Comparison of ENCODE assay signal across 18 cellular contexts in the genomic region with DNA sequence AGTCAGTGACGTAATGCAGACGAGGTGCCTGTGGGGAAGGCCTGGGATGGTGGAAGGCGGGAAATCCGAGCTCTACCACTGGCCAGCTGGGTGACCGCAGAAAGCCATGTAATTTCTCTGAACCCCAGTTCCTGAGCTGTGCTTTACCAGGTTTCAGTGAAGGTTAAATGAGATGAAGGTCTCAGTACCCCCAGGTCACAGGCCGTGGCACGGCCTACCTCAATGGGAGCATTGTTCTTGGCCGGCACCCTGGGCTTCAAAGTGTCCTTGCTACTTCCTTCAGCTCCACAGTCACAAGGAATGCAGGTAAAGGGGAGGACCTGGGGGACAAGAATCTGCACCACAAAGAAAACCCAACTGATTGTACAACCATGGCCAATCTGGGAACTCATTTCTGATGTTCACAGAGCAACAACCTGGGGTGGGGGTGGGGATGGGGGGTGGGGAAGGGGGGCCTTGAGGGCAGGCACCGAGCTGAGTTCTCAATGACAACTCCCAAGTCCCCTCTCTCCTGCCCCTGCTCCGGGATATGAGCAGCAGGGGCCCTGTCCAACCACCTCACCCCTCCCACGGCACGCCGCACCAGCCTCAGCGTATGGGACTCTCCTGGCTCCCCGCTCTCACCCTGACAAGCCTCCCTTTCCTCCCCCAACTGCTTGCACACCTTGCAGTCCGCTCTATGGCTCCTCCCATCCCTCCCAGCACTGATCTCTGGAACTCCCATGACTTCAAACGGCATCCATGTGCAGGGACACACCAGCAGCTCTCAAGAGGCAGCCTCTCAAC. TPM values are rescaled to one million over a fixed set of nuclear protein-coding genes. Genes with fewer than 3 reads are reported as not detected.
DNase-seq lines count a peak whose midpoint lies in the region; ATAC-seq and TF ChIP-seq lines count a peak whose summit lies in the region.
"Had no signal": no experiment of that assay in that cellular context is flagged by ENCODE, and none has a peak within 500 bp of the region (broad histone marks: within the 10 kb centered on the region; RNA-seq: fewer than 3 reads in every experiment).

No MANE protein-coding gene starts in this region.

- no peak overlapping the region for H3K4me3 ChIP-seq in hepatocyte
- no peak overlapping the region for H3K4me3 ChIP-seq in neutrophil (ENCODE audit: low read depth in 1 of 2, low read length in 1 of 2)
- H3K4me3 ChIP-seq: K562, left ventricle myocardium inferior, prostate gland, vagina had no signal

- no peak for TF ChIP-seq CTCF in hepatocyte (IDR thresholded peaks at IDR 0.05; ENCODE audit: poor library complexity)
- no peak for TF ChIP-seq CTCF in neutrophil (IDR thresholded peaks at IDR 0.05)
- no peak for TF ChIP-seq CTCF in GM20000 (IDR thresholded peaks at IDR 0.05; ENCODE audit: extremely low read depth, missing control alignments)

- H4K20me1 ChIP-seq in hepatocyte (ENCODE audit: insufficient read depth, poor library complexity, severe bottlenecking) = peaks cover 59% of the 10 kb centered on the region

- H2AFZ ChIP-seq in hepatocyte = no peak overlapping the region

- H3K9me3 ChIP-seq in hepatocyte (ENCODE audit: low read depth) (no peaks in the 10 kb centered on the region), neutrophil (no peaks in the 10 kb centered on the region)
- H3K9me3 ChIP-seq: left ventricle myocardium inferior, prostate gland, vagina had no signal

- no peak overlapping the region for H3K4me2 ChIP-seq in hepatocyte

- H3K27me3 ChIP-seq in hepatocyte = no peaks in the 10 kb centered on the region
- H3K27me3 ChIP-seq in neutrophil = no peaks in the 10 kb centered on the region
- H3K27me3 ChIP-seq: vagina had no signal

- DNase-seq in ELF-1 (ENCODE audit: low read depth, low spot score) = peak; percentile 73
- peak; percentile 37 for DNase-seq in NCI-H510A (lab: John Stamatoyannopoulos, UW)
- DNase-seq in hepatocyte (ENCODE audit: low spot score) = peak; percentile 64
- DNase-seq in GM20000 (ENCODE audit: low spot score) = no peak
- no peak for DNase-seq in UCSD-AML1 (lab: John Stamatoyannopoulos, UW; ENCODE audit: unreplicated experiment)
- DNase-seq: activated CD4-positive, alpha-beta T cell treated with anti-CD3 and anti-CD28 coated beads, Interleukin-2, amount 50 U/mL, for 4 hours; activated effector memory CD4-positive, alpha-beta T cell treated with anti-CD3 and anti-CD28 coated beads, Interleukin-2, amount 50 U/mL, for 16 hours; CD8-positive, alpha-beta T cell; cortex of kidney; left ventricle myocardium inferior; NCI-H1694; substantia nigra had no signal

- H3K4me1 ChIP-seq in hepatocyte (ENCODE audit: insufficient read depth) (peaks cover 26% of the 10 kb centered on the region), neutrophil (ENCODE audit: control insufficient read depth in 1 of 2, insufficient read depth in 1 of 2, low read depth in 1 of 2, low read length in 1 of 2) (peaks cover 35 to 38% of the 10 kb centered on the region in 2 experiments)
- H3K4me1 ChIP-seq: prostate gland had no signal

- ATAC-seq in GM19395 (IDR thresholded peaks at IDR 0.05; ENCODE audit: unreplicated experiment) = no peak
- ATAC-seq: CD8-positive, alpha-beta T cell; K562 had no signal

- WGBS in hepatocyte (ENCODE audit: low lambda C conversion rate, missing lambda C conversion rate) = 67% methylated on average over 12 of the region's 17 CpGs

- H3K36me3 ChIP-seq in hepatocyte (replicated peaks; ENCODE audit: insufficient read depth, low read depth) = no peaks in the 10 kb centered on the region
- no peaks in the 10 kb centered on the region for H3K36me3 ChIP-seq in neutrophil
- H3K36me3 ChIP-seq: prostate gland, vagina had no signal

- H3K79me2 ChIP-seq in hepatocyte = peaks cover 97% of the 10 kb centered on the region

- H3K27ac ChIP-seq in hepatocyte (peak overlapping the region; percentile 22), neutrophil (peak overlapping the region; percentile 23)
- H3K27ac ChIP-seq: left ventricle myocardium inferior, prostate gland, RWPE1, vagina had no signal

- H3K9me2 ChIP-seq in hepatocyte (replicated peaks; ENCODE audit: insufficient read depth) = no peaks in the 10 kb centered on the region

RNA-seq across cellular contexts. Expression of gene ARFGAP3, which starts 59.1 kb away (rescaled TPM):
- 89.5 and 99.5 TPM in 2 replicates for total RNA-seq in hepatocyte
- polyA plus RNA-seq in hepatocyte = 53.7 and 54.7 TPM in 2 replicates

Comparison
In these comparisons a context has a peak if more than half of its experiments do, and no peak if none do; other contexts are left out.
1. DNase-seq: peak in ELF-1 (single experiment), NCI-H510A (single experiment) and hepatocyte (single experiment); none in GM20000 (single experiment) and UCSD-AML1 (single experiment).